ENCODE assay signal across 25 cellular contexts in the genomic region with DNA sequence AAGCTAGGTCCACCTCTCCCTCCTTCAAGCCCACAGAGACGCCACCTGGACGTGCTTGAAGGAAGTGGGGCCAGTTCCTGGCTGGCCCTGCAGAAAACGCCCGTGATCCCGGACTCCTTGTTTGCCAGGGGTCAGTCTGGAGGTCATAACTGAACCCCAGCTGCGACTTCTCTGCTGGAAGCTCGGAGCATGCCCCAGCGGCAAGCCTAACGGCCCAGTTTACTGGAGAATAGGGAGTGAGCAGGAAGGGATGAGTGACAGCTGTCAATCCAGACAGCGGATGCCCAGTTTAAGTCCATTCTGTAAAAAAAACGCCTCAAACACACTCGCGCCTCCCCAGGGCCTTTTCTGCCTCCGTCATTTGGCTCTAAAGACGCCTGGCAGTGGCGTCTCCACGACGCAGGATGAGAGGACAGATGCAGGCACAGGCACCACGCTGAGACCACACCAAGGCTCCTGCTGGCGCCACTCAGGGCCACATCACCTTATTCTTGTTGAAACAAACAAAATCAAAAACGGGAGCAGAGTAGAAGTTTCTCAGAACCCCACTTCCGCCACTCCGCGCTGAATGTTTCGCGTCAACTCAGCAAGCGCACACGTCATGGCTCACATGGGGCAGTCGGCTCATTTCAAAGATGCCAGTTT. TPM values are rescaled to one million over a fixed set of nuclear protein-coding genes. Genes with fewer than 3 reads are reported as not detected.
DNase-seq lines count a peak whose midpoint lies in the region; ATAC-seq and TF ChIP-seq lines count a peak whose summit lies in the region.
"Had no signal": no experiment of that assay in that cellular context is flagged by ENCODE, and none has a peak within 500 bp of the region (broad histone marks: within the 10 kb centered on the region; RNA-seq: fewer than 3 reads in every experiment).

No MANE protein-coding gene starts in this region.

- no peak for TF ChIP-seq CTCF in uterus (IDR thresholded peaks at IDR 0.05)
- no peak for TF ChIP-seq CTCF in GM13976 (IDR thresholded peaks at IDR 0.05; ENCODE audit: borderline replicate concordance, control extremely low read depth, extremely low read depth, insufficient read depth, missing control alignments)

- peaks cover 35% of the 10 kb centered on the region for H3K4me1 Mint-ChIP-seq in stimulated activated naive CD8-positive, alpha-beta T cell treated with anti-CD3 and anti-CD28 coated beads, Interleukin-15, Interleukin-2, amounts not matched to agents 100 ng/mL and 50 ng/mL, for 24 hours (ENCODE audit: low read depth)
- H3K4me1 Mint-ChIP-seq in stimulated activated naive CD8-positive, alpha-beta T cell treated with anti-CD3 and anti-CD28 coated beads, Interleukin-15, amount 100 ng/mL, for 72 hours = peaks cover 53% of the 10 kb centered on the region
- peaks cover 26 to 67% (median 53%) of the 10 kb centered on the region in 4 donors for H3K4me1 Mint-ChIP-seq in naive thymus-derived CD8-positive, alpha-beta T cell

- no peak for ATAC-seq in stimulated activated naive CD8-positive, alpha-beta T cell treated with anti-CD3 and anti-CD28 coated beads, Interleukin-15, amount 100 ng/mL, for 72 hours
- ATAC-seq in naive thymus-derived CD8-positive, alpha-beta T cell = no peak

- in situ Hi-C loops in GM13976 (cut with MboI; ENCODE audit: low sequenced_read_pairs, unreplicated experiment) = no loop called here

- H3K27ac ChIP-seq in uterus = no peak overlapping the region
- H3K27ac ChIP-seq: 22Rv1, PC-9, SJSA1, spleen had no signal

- H3K27me3 ChIP-seq in uterus = no peaks in the 10 kb centered on the region
- H3K27me3 ChIP-seq: SJSA1, spleen had no signal

- no peaks in the 10 kb centered on the region for H3K36me3 ChIP-seq in uterus

- POLR2A ChIA-PET in naive thymus-derived CD8-positive, alpha-beta T cell (lab: Charles Lee) = interaction anchor here (0.7 to 1.1 kb wide), 2 partner anchors 20 to 37 kb away, joined by 3 read pairs; no protein-coding TSS in a partner anchor

- H3K4me3 ChIP-seq in uterus = no peak overlapping the region
- H3K4me3 ChIP-seq: PC-9, SJSA1, spleen had no signal

- no peak for TF ChIP-seq POLR2A in uterus (IDR thresholded peaks at IDR 0.05)

- H3K9me3 Mint-ChIP-seq in stimulated activated naive CD8-positive, alpha-beta T cell treated with anti-CD3 and anti-CD28 coated beads, Interleukin-15, Interleukin-2, amounts not matched to agents 100 ng/mL and 50 ng/mL, for 24 hours = peaks cover 4% of the 10 kb centered on the region
- no peaks in the 10 kb centered on the region for H3K9me3 Mint-ChIP-seq in stimulated activated naive CD8-positive, alpha-beta T cell treated with anti-CD3 and anti-CD28 coated beads, Interleukin-15, amount 100 ng/mL, for 72 hours
- peaks cover 0 to 4% (median 0%) of the 10 kb centered on the region in 9 donors for H3K9me3 Mint-ChIP-seq in naive thymus-derived CD8-positive, alpha-beta T cell
- H3K9me3 Mint-ChIP-seq: nephron had no signal

- H3K27ac Mint-ChIP-seq in stimulated activated naive CD8-positive, alpha-beta T cell treated with anti-CD3 and anti-CD28 coated beads, Interleukin-15, Interleukin-2, amounts not matched to agents 100 ng/mL and 50 ng/mL, for 24 hours = peak overlapping the region; percentile 45
- peak overlapping the region in 1 of 2 donors; percentile 57 for H3K27ac Mint-ChIP-seq in stimulated activated naive CD8-positive, alpha-beta T cell treated with anti-CD3 and anti-CD28 coated beads, Interleukin-15, amount 100 ng/mL, for 72 hours
- peak overlapping the region in 6 of 10 donors; percentile 19 to 71 (median 48) for H3K27ac Mint-ChIP-seq in naive thymus-derived CD8-positive, alpha-beta T cell
- H3K27ac Mint-ChIP-seq: activated T-helper 2 cell treated with anti-CD3 and anti-CD28 coated beads, Interferon-gamma antibody, Interleukin-2, Interleukin-4, amounts not matched to agents 10 μg/mL and 5 μg/mL and 100 μg/mL, durations not matched to agents 14 hours and 24 hours and 36 hours; memory B cell; nephron had no signal

- H3K27me3 Mint-ChIP-seq in stimulated activated naive CD8-positive, alpha-beta T cell treated with anti-CD3 and anti-CD28 coated beads, Interleukin-15, Interleukin-2, amounts not matched to agents 100 ng/mL and 50 ng/mL, for 24 hours = no peaks in the 10 kb centered on the region
- H3K27me3 Mint-ChIP-seq in stimulated activated naive CD8-positive, alpha-beta T cell treated with anti-CD3 and anti-CD28 coated beads, Interleukin-15, amount 100 ng/mL, for 72 hours = no peaks in the 10 kb centered on the region
- H3K27me3 Mint-ChIP-seq in naive thymus-derived CD8-positive, alpha-beta T cell = no peaks in the 10 kb centered on the region
- H3K27me3 Mint-ChIP-seq: memory B cell had no signal

- H3K4me3 Mint-ChIP-seq in stimulated activated naive CD8-positive, alpha-beta T cell treated with anti-CD3 and anti-CD28 coated beads, Interleukin-15, Interleukin-2, amounts not matched to agents 100 ng/mL and 50 ng/mL, for 24 hours = no peak overlapping the region
- no peak overlapping the region for H3K4me3 Mint-ChIP-seq in stimulated activated naive CD8-positive, alpha-beta T cell treated with anti-CD3 and anti-CD28 coated beads, Interleukin-15, amount 100 ng/mL, for 72 hours
- H3K4me3 Mint-ChIP-seq in naive thymus-derived CD8-positive, alpha-beta T cell = peak overlapping the region in 3 of 10 donors; percentile 26 to 71 (median 33)
- H3K4me3 Mint-ChIP-seq: memory B cell, nephron had no signal

- intact Hi-C loops in uterus (cut with DNase I; ENCODE audit: low total_unique reads) = no loop called here

- peaks cover 48% of the 10 kb centered on the region for H3K36me3 Mint-ChIP-seq in stimulated activated naive CD8-positive, alpha-beta T cell treated with anti-CD3 and anti-CD28 coated beads, Interleukin-15, Interleukin-2, amounts not matched to agents 100 ng/mL and 50 ng/mL, for 24 hours (ENCODE audit: low read depth)
- peaks cover 11 to 70% (median 25%) of the 10 kb centered on the region in 3 donors for H3K36me3 Mint-ChIP-seq in naive thymus-derived CD8-positive, alpha-beta T cell

- peaks cover 3 to 14% of the 10 kb centered on the region in 2 donors for H3K4me1 ChIP-seq in uterus

- peak; percentile 12 for DNase-seq in activated CD4-positive, CD25-positive, alpha-beta regulatory T cell treated with anti-CD3 and anti-CD28 coated beads, Interleukin-2, amount 50 U/mL, for 72 hours
- no peak for DNase-seq in activated CD4-positive, CD25-positive, alpha-beta regulatory T cell (lab: John Stamatoyannopoulos, UW)
- DNase-seq in stimulated activated naive CD8-positive, alpha-beta T cell treated with anti-CD3 and anti-CD28 coated beads, Interleukin-15, amount 100 ng/mL, for 72 hours = no peak
- peak in 1 of 10 donors; percentile 37 for DNase-seq in naive thymus-derived CD8-positive, alpha-beta T cell
- peak; percentile 12 to 15 for DNase-seq in uterus
- no peak for DNase-seq in activated gamma-delta T cell treated with Interleukin-2 at 50 U/mL for 16 hours
- no peak for DNase-seq in GM13976 (ENCODE audit: low spot score)
- DNase-seq: activated CD8-positive, alpha-beta memory T cell treated with anti-CD3 and anti-CD28 coated beads for 24 hours; AML-193; anterior cingulate cortex; central memory CD4-positive, alpha-beta T cell; erythroblast; foreskin melanocyte; hypothalamus; KG1; NCI-H1694 treated with DMSO at 0.1 percent for 48 hours; PC-9; spleen; stimulated activated CD4-positive, alpha-beta T cell treated with anti-CD3 and anti-CD28 coated beads, Interleukin-4, amount 100 ng/mL, for 4 hours had no signal

- H3K9me3 ChIP-seq in uterus = no peaks in the 10 kb centered on the region
- H3K9me3 ChIP-seq: SJSA1, spleen had no signal

RNA-seq across cellular contexts. Expression of a gene that starts 57.6 kb away (rescaled TPM):
- 100 to 1,000 TPM; 194 to 196 TPM for total RNA-seq in naive thymus-derived CD8-positive, alpha-beta T cell
- 100 to 1,000 TPM in 2 of 3 donors, 10 to 100 TPM in 1; 62.2 to 169 (median 105) TPM for polyA plus RNA-seq in naive thymus-derived CD8-positive, alpha-beta T cell
- total RNA-seq in uterus = 10 to 100 TPM in 3 of 4 donors, 1 to 10 TPM in 1; 8.5 to 31.6 (median 17.2) TPM

Comparison
In these comparisons a context has a peak if more than half of its experiments do, and no peak if none do; other contexts are left out.
1. DNase-seq: peak in activated CD4-positive, CD25-positive, alpha-beta regulatory T cell treated with anti-CD3 and anti-CD28 coated beads, Interleukin-2, amount 50 U/mL, for 72 hours (single experiment) and uterus (2 of 2); none in activated CD4-positive, CD25-positive, alpha-beta regulatory T cell (0 of 4), stimulated activated naive CD8-positive, alpha-beta T cell treated with anti-CD3 and anti-CD28 coated beads, Interleukin-15, amount 100 ng/mL, for 72 hours (0 of 2), activated gamma-delta T cell treated with Interleukin-2 at 50 U/mL for 16 hours (single experiment) and GM13976 (single experiment).
2. RNA of a gene that starts 57.6 kb away (total RNA-seq): 194 to 196 TPM in naive thymus-derived CD8-positive, alpha-beta T cell; 8.5 to 31.6 TPM in uterus; every median in the first group is over 4 times any median in the second.